In the genomic region with DNA sequence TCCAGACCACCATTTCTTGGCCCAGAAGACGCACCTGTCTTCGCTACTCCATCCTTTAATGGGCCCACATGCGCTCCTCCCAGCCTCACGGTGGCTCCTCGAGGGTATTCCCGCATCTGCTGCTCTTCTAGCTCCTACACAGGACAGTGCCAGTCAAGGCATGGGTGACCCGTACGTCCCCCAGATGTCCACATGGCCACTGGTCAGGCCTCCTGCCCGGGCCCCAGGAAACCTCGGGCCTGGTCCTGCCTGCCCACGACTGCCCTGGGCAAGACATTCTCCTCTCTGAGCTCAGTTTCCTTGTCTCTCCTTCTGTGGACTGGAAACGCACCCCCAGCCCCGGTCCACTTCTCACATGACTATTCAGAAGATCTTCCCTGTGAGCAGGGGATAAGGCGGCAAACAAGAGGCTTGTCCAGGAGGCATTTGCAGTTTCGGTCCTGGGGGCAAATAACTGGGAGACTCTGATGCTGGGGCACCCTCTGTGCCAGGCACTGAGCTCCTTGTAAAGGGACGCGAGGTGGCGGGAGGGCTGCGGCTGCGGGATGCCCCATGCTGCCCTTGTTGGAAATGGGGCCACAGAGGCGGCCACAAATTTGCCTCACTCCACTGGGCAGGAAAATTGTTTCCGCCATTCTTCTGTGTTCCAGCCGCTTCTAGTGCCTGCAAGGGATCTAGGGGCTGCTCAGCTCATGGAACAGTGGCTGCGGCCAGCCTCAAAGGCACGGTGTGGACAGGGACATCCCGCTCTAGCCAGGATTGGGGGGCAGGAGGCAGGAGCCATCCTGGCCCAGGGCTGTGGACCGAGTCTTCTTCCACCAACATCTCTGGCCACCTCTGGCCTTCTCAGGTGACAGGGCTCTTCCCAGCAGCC, we compare ENCODE assay signal across 1 cellular context.
TF ChIP-seq lines count a peak whose summit lies in the region.

No MANE protein-coding gene starts in this region.

TF ChIP-seq in H1, 55 proteins besides CTCF, POLR2A, EP300 and RAD21:
- TF ChIP-seq BCL11A (IDR thresholded peaks at IDR 0.05; ENCODE audit: low read depth in 2 of 2, low read length in 2 of 2) (no peak), SP2 (IDR thresholded peaks at IDR 0.05; ENCODE audit: low read length) (no peak), JUND (IDR thresholded peaks at IDR 0.05; ENCODE audit: low read length) (no peak), TEAD4 (IDR thresholded peaks at IDR 0.05; ENCODE audit: low read depth, low read length) (no peak), KDM5A (IDR thresholded peaks at IDR 0.05; ENCODE audit: low read length) (no peak), RBBP5 (IDR thresholded peaks at IDR 0.05; ENCODE audit: borderline replicate concordance, low read depth, low read length) (no peak), RFX5 (IDR thresholded peaks at IDR 0.05; ENCODE audit: borderline replicate concordance, low read depth, low read length) (no peak), BRCA1 (IDR thresholded peaks at IDR 0.05; ENCODE audit: low read depth, low read length) (no peak), CHD1 (IDR thresholded peaks at IDR 0.05; ENCODE audit: low read depth, low read length) (no peak), GTF2F1 (IDR thresholded peaks at IDR 0.05; ENCODE audit: borderline replicate concordance, low read depth, low read length) (no peak), HDAC2 (IDR thresholded peaks at IDR 0.05; ENCODE audit: borderline replicate concordance in 1 of 2, low read depth in 2 of 2, low read length in 2 of 2) (no peak), CHD2 (IDR thresholded peaks at IDR 0.05; ENCODE audit: low read length) (no peak)
- TF ChIP-seq, protein P1, sequence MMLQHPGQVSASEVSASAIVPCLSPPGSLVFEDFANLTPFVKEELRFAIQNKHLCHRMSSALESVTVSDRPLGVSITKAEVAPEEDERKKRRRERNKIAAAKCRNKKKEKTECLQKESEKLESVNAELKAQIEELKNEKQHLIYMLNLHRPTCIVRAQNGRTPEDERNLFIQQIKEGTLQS (IDR thresholded peaks at IDR 0.05; ENCODE audit: insufficient read depth, low read depth, low read length): no peak
